ENCODE assay signal across 19 cellular contexts in genomic region chr3:36032180-36032895, GRCh38.
"Had no signal": no experiment of that assay in that cellular context is flagged by ENCODE, and none has a peak within 500 bp of the region (broad histone marks: within the 10 kb centered on the region; RNA-seq: fewer than 3 reads in every experiment).

No MANE protein-coding gene starts in this region.

- DNase-seq: activated CD4-positive, alpha-beta T cell treated with anti-CD3 and anti-CD28 coated beads for 36 hours; activated CD4-positive, CD25-positive, alpha-beta regulatory T cell; activated effector memory CD4-positive, alpha-beta T cell treated with Interleukin-2 at 50 U/mL for 16 hours; activated naive CD4-positive, alpha-beta T cell treated with Interleukin-2 at 50 U/mL for 16 hours; anterior cingulate cortex; endodermal cell; foreskin fibroblast; heart right ventricle; naive B cell; nephron progenitor cell; ovary; psoas muscle; stimulated activated CD4-positive, alpha-beta T cell treated with anti-CD3 and anti-CD28 coated beads, Interleukin-15, amount 100 ng/mL, for 24 hours; stimulated activated CD4-positive, alpha-beta T cell treated with anti-CD3 and anti-CD28 coated beads, Interleukin-2, amount 100 ng/mL, for 24 hours; stimulated activated naive B cell treated with anti-CD40 and anti-IgM and Interleukin-4, amounts not matched to agents 10 μg/mL and 1 μg/mL and 100 μg/mL, for 72 hours had no signal

- H3K4me3 ChIP-seq: heart right ventricle, ovary, psoas muscle, right atrium auricular region, suprapubic skin, tibial nerve had no signal

- H3K27ac ChIP-seq: heart right ventricle, ovary, psoas muscle, right atrium auricular region, suprapubic skin, tibial nerve had no signal

- ATAC-seq: activated CD4-positive, alpha-beta T cell treated with anti-CD3 and anti-CD28 coated beads for 36 hours; esophagus mucosa; heart right ventricle; psoas muscle; stimulated activated naive B cell treated with anti-CD40 and anti-IgM and Interleukin-4, amounts not matched to agents 10 μg/mL and 1 μg/mL and 100 μg/mL, for 72 hours had no signal

- H3K36me3 ChIP-seq: heart right ventricle, ovary, right atrium auricular region, suprapubic skin, tibial nerve had no signal

- H3K9me3 ChIP-seq: ovary had no signal

- H3K27me3 ChIP-seq: heart right ventricle, ovary, right atrium auricular region, suprapubic skin, tibial nerve had no signal
